1 cellular context compared by ENCODE assay signal in the genomic region with DNA sequence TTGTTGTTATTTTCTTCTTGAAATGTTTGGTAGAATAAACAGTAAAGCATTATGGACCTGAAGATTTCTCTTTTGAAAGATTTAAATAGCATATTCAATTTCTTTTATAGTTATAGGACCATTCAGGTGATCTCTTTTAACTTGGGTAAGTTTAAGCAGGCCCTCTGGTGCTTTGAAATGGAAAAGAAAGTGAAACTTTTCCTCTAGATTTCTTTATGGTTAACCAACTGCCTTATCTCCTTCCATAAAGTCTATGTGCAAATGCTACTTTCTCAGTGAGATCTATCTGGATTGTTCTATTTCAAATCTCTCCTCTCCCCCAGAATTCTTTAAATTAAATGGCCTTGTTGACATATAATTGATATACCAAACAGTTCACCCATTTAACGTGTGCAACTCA.
TF ChIP-seq lines count a peak whose summit lies in the region.

No MANE protein-coding gene starts in this region.

TF ChIP-seq in K562, 482 proteins besides CTCF, POLR2A, EP300 and RAD21:
- no peak for TF ChIP-seq FUS (optimal IDR thresholded peaks at IDR 0.05; ENCODE audit: low read depth, low read length)
- TF ChIP-seq, protein P1, sequence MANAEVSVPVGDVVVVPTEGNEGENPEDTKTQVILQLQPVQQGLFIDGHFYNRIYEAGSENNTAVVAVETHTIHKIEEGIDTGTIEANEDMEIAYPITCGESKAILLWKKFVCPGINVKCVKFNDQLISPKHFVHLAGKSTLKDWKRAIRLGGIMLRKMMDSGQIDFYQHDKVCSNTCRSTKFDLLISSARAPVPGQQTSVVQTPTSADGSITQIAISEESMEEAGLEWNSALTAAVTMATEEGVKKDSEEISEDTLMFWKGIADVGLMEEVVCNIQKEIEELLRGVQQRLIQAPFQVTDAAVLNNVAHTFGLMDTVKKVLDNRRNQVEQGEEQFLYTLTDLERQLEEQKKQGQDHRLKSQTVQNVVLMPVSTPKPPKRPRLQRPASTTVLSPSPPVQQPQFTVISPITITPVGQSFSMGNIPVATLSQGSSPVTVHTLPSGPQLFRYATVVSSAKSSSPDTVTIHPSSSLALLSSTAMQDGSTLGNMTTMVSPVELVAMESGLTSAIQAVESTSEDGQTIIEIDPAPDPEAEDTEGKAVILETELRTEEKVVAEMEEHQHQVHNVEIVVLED (CRISPR knock-in tag; IDR thresholded peaks at IDR 0.05) = peak; percentile 11; the same call in 1 of the 2 replicates
- 0 out of 2 replicates have a peak, but pooled peaks have one; percentile 8 for TF ChIP-seq ELF4 (CRISPR knock-in tag; IDR thresholded peaks at IDR 0.05)
